In the genomic region with DNA sequence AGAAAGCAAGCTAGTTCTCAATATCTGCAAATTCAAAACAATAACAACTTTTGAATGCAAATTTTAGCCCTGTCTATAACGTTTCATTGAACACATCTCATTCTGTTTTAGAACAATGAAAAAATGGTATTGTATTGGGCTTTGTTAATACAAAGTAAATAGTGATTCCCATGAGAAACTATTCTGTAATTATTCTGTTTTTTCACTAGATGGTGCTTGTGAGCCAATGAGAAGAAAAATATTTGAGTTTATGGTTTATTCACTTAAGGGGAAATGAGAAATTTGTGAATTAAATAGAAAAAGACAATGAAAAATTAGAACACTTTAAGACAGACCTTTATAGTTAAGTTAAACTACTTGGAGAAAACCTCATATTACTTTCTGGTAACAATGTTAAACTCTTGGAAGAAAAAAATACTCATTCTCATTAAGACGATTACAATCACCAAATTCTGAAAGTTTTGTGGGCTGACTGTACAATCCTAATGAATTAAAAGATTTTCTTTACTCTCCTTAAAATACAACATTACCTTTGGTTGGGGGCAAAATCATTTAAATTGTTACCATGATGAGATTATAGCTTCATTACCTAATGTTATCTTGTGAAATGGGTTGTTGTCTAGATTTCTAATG, we compare ENCODE assay signal across 9 cellular contexts.
DNase-seq lines count a peak whose midpoint lies in the region; ATAC-seq, FAIRE-seq and TF ChIP-seq lines count a peak whose summit lies in the region.
"Had no signal": no experiment of that assay in that cellular context is flagged by ENCODE, and none has a peak within 500 bp of the region (broad histone marks: within the 10 kb centered on the region; RNA-seq: fewer than 3 reads in every experiment).

No MANE protein-coding gene starts in this region.

- no peak overlapping the region for H3K4me3 Mint-ChIP-seq in progenitor cell of endocrine pancreas (ENCODE audit: low read depth)
- no peak overlapping the region for H3K4me3 Mint-ChIP-seq in stimulated activated naive B cell treated with anti-CD40 and anti-IgM and Interleukin-4, amounts not matched to agents 10 μg/mL and 1 μg/mL and 100 μg/mL, for 72 hours
- H3K4me3 Mint-ChIP-seq: activated naive CD8-positive, alpha-beta T cell treated with anti-CD3 and anti-CD28 coated beads, Interleukin-2, amount 10 ng/mL, durations not matched to agents 7 days and 5 days had no signal

- no peak overlapping the region for H3K4ac ChIP-seq in H1 (replicated peaks; ENCODE audit: insufficient read length, low read depth, low read length)

- peak in 2 of 3 experiments; percentile 8 to 31; a peak in 2 of 4 replicates for TF ChIP-seq CTCF in H1 (IDR thresholded peaks at IDR 0.05; ENCODE audit: control extremely low read depth in 1 of 3, insufficient read depth in 1 of 3, low read depth in 1 of 3, low read length in 3 of 3)
- TF ChIP-seq CTCF in progenitor cell of endocrine pancreas (IDR thresholded peaks at IDR 0.05; ENCODE audit: unreplicated experiment) = peak; percentile 74

- no peak overlapping the region for H3K18ac ChIP-seq in H1 (ENCODE audit: extremely low read depth, low read length)

- H3K36me3 ChIP-seq in H1 (ENCODE audit: control insufficient read depth in 2 of 4, insufficient read depth in 4 of 4, low read length in 3 of 4) = no peaks in the 10 kb centered on the region

- 51% methylated on average over 2 of the region's 2 CpGs; no CpG with 5 or more reads in 1 of the 2 experiments for WGBS in H1 (ENCODE audit: extremely low coverage in 1 of 2, insufficient coverage in 1 of 2, insufficient read length in 1 of 2, insufficient replicate concordance in 2 of 2, low coverage in 1 of 2, low lambda C conversion rate in 2 of 2, missing lambda C conversion rate in 1 of 2), 2 experiments

- no peak overlapping the region for H2AK5ac ChIP-seq in H1 (ENCODE audit: low read depth, low read length)

- H4K8ac ChIP-seq in H1 (ENCODE audit: extremely low read depth, insufficient read depth, low read length) = no peak overlapping the region

- no peaks in the 10 kb centered on the region for H3K79me2 ChIP-seq in H1 (ENCODE audit: control insufficient read depth in 1 of 2, insufficient read depth in 2 of 2, low read length in 2 of 2)

- FAIRE-seq in A204.1 (lab: Jason Lieb, UNC) (peak; percentile 98), GM18507 (lab: Jason Lieb, UNC) (peak; percentile 57), H1 (lab: Jason Lieb, UNC) (no peak)

- no peak overlapping the region for H3K9ac ChIP-seq in H1 (replicated peaks in 1 of 4; ENCODE audit: extremely low read depth in 1 of 4, low read depth in 3 of 4, low read length in 3 of 4)

- DNase-seq in GM18507 (ENCODE audit: extremely low spot score, insufficient read length, low read depth) = no peak
- DNase-seq in NCI-H748 (lab: John Stamatoyannopoulos, UW; ENCODE audit: unreplicated experiment) = peak; percentile 72
- no peak for DNase-seq in H1 (ENCODE audit: low read depth in 1 of 2, low spot score in 2 of 2)
- no peak for DNase-seq in progenitor cell of endocrine pancreas (ENCODE audit: low spot score, unreplicated experiment)
- DNase-seq in NCI-H345 (lab: John Stamatoyannopoulos, UW) = no peak
- no peak for DNase-seq in stimulated activated naive B cell treated with anti-CD40 and anti-IgM and Interleukin-4, amounts not matched to agents 10 μg/mL and 1 μg/mL and 100 μg/mL, for 72 hours
- DNase-seq: activated naive CD8-positive, alpha-beta T cell treated with anti-CD3 and anti-CD28 coated beads, Interleukin-2, amount 10 ng/mL, durations not matched to agents 7 days and 5 days had no signal

- H3K27me3 Mint-ChIP-seq in progenitor cell of endocrine pancreas = no peaks in the 10 kb centered on the region
- H3K27me3 Mint-ChIP-seq in stimulated activated naive B cell treated with anti-CD40 and anti-IgM and Interleukin-4, amounts not matched to agents 10 μg/mL and 1 μg/mL and 100 μg/mL, for 72 hours = peaks cover 5 to 7% of the 10 kb centered on the region in 2 donors

- H3K27me3 ChIP-seq in H1 (replicated peaks in 1 of 4; ENCODE audit: control insufficient read depth in 3 of 4, extremely low read depth in 1 of 4, insufficient read depth in 3 of 4, low read length in 3 of 4) = no peaks in the 10 kb centered on the region

- H3K79me1 ChIP-seq in H1 (ENCODE audit: low read depth, low read length) = no peaks in the 10 kb centered on the region

- no peaks in the 10 kb centered on the region for H3K23me2 ChIP-seq in H1 (ENCODE audit: low read depth, low read length)

- no peak overlapping the region for H4K5ac ChIP-seq in H1 (ENCODE audit: insufficient read length, low read depth, low read length)

- no peak overlapping the region for H3K23ac ChIP-seq in H1 (ENCODE audit: insufficient read length)

- peak in 1 of 2 experiments; percentile 65; a peak in 3 of 4 replicates for TF ChIP-seq RAD21 in H1 (IDR thresholded peaks at IDR 0.05 in 1 of 2, conservative IDR thresholded peaks at IDR 0.05 in 1 of 2; ENCODE audit: low read depth in 2 of 2, low read length in 2 of 2)

- H3K56ac ChIP-seq in H1 (replicated peaks; ENCODE audit: insufficient read length, low read depth, low read length) = no peak overlapping the region

- no peak overlapping the region for H2AFZ ChIP-seq in H1 (ENCODE audit: low read length)

- H3K14ac ChIP-seq in H1 (ENCODE audit: insufficient read length) = no peak overlapping the region

- H3K9me3 ChIP-seq in H1 (ENCODE audit: insufficient read depth in 2 of 2, low read depth in 1 of 2, low read length in 1 of 2) = no peaks in the 10 kb centered on the region

- H3K4me1 Mint-ChIP-seq in progenitor cell of endocrine pancreas (ENCODE audit: low read depth) = no peaks in the 10 kb centered on the region
- H3K4me1 Mint-ChIP-seq in stimulated activated naive B cell treated with anti-CD40 and anti-IgM and Interleukin-4, amounts not matched to agents 10 μg/mL and 1 μg/mL and 100 μg/mL, for 72 hours = peaks cover 0 to 5% of the 10 kb centered on the region in 2 donors
- H3K4me1 Mint-ChIP-seq: activated naive CD8-positive, alpha-beta T cell treated with anti-CD3 and anti-CD28 coated beads, Interleukin-2, amount 10 ng/mL, durations not matched to agents 7 days and 5 days had no signal

- CTCF ChIA-PET in H1 (lab: Charles Lee; ENCODE audit: partially characterized antibody) = interaction anchor here (0.7 to 3.0 kb wide), 11 partner anchors 13 to 817 kb away, joined by 3 to 19 read pairs (median 4); no protein-coding TSS in a partner anchor

- H3K27ac ChIP-seq in H1 (ENCODE audit: low read depth, low read length) = no peak overlapping the region

- H3K4me2 ChIP-seq in H1 (ENCODE audit: insufficient read depth in 1 of 2, low read depth in 2 of 2, low read length in 2 of 2) = no peak overlapping the region

- H3K27ac Mint-ChIP-seq in progenitor cell of endocrine pancreas = no peak overlapping the region
- no peak overlapping the region for H3K27ac Mint-ChIP-seq in stimulated activated naive B cell treated with anti-CD40 and anti-IgM and Interleukin-4, amounts not matched to agents 10 μg/mL and 1 μg/mL and 100 μg/mL, for 72 hours
- H3K27ac Mint-ChIP-seq: activated naive CD8-positive, alpha-beta T cell treated with anti-CD3 and anti-CD28 coated beads, Interleukin-2, amount 10 ng/mL, durations not matched to agents 7 days and 5 days had no signal

- no peak overlapping the region for H2BK15ac ChIP-seq in H1 (ENCODE audit: low read length)

- POLR2A ChIA-PET in H1 (lab: Charles Lee; ENCODE audit: partially characterized antibody) = no interaction called here

- no peak overlapping the region for H2BK12ac ChIP-seq in H1 (ENCODE audit: low read depth, low read length)

- no peak overlapping the region for H2BK5ac ChIP-seq in H1 (ENCODE audit: low read depth, low read length)

- no peaks in the 10 kb centered on the region for H3K36me3 Mint-ChIP-seq in progenitor cell of endocrine pancreas (ENCODE audit: insufficient read depth)
- no peaks in the 10 kb centered on the region for H3K36me3 Mint-ChIP-seq in stimulated activated naive B cell treated with anti-CD40 and anti-IgM and Interleukin-4, amounts not matched to agents 10 μg/mL and 1 μg/mL and 100 μg/mL, for 72 hours
- H3K36me3 Mint-ChIP-seq: activated naive CD8-positive, alpha-beta T cell treated with anti-CD3 and anti-CD28 coated beads, Interleukin-2, amount 10 ng/mL, durations not matched to agents 7 days and 5 days had no signal

- no peak overlapping the region for H2BK120ac ChIP-seq in H1 (replicated peaks; ENCODE audit: low read depth, low read length)

- no peaks in the 10 kb centered on the region for H3K9me3 Mint-ChIP-seq in progenitor cell of endocrine pancreas (ENCODE audit: low read depth)
- H3K9me3 Mint-ChIP-seq in stimulated activated naive B cell treated with anti-CD40 and anti-IgM and Interleukin-4, amounts not matched to agents 10 μg/mL and 1 μg/mL and 100 μg/mL, for 72 hours = peaks cover 0 to 3% of the 10 kb centered on the region in 2 donors
- H3K9me3 Mint-ChIP-seq: activated naive CD8-positive, alpha-beta T cell treated with anti-CD3 and anti-CD28 coated beads, Interleukin-2, amount 10 ng/mL, durations not matched to agents 7 days and 5 days had no signal

- no peaks in the 10 kb centered on the region; a peak in 1 of 7 replicates for H3K4me1 ChIP-seq in H1 (replicated peaks in 1 of 4; ENCODE audit: control insufficient read depth in 3 of 4, insufficient read depth in 4 of 4, low read length in 3 of 4)

- TF ChIP-seq EP300 in H1 (IDR thresholded peaks at IDR 0.05; ENCODE audit: borderline replicate concordance in 1 of 2, low read depth in 2 of 2, low read length in 2 of 2) = no peak

- no peak overlapping the region for H3K4me3 ChIP-seq in H1 (ENCODE audit: extremely low read depth in 1 of 4, insufficient read depth in 2 of 4, low read depth in 3 of 4, low read length in 4 of 4)

- H4K91ac ChIP-seq in H1 (replicated peaks; ENCODE audit: insufficient read length, low read length) = no peak overlapping the region

- ATAC-seq in HG02610 (IDR thresholded peaks at IDR 0.05; ENCODE audit: unreplicated experiment) = no peak
- no peak for ATAC-seq in stimulated activated naive B cell treated with anti-CD40 and anti-IgM and Interleukin-4, amounts not matched to agents 10 μg/mL and 1 μg/mL and 100 μg/mL, for 72 hours (replicated peaks)

- no peak overlapping the region for H2BK20ac ChIP-seq in H1 (ENCODE audit: low read length)

- no peaks in the 10 kb centered on the region for H4K20me1 ChIP-seq in H1 (replicated peaks in 1 of 2; ENCODE audit: control insufficient read depth in 1 of 2, insufficient read depth in 2 of 2, low read length in 2 of 2)

- no peak for TF ChIP-seq POLR2A in H1 (IDR thresholded peaks at IDR 0.05; ENCODE audit: control extremely low read depth in 1 of 2, low read depth in 2 of 2, low read length in 2 of 2)

TF ChIP-seq in H1, 55 proteins besides CTCF, POLR2A, EP300 and RAD21:
- no peak for TF ChIP-seq NANOG (IDR thresholded peaks at IDR 0.05; ENCODE audit: insufficient read depth, low read depth, low read length, poor library complexity, severe bottlenecking)
